20 cellular contexts compared by ENCODE assay signal in the genomic region with DNA sequence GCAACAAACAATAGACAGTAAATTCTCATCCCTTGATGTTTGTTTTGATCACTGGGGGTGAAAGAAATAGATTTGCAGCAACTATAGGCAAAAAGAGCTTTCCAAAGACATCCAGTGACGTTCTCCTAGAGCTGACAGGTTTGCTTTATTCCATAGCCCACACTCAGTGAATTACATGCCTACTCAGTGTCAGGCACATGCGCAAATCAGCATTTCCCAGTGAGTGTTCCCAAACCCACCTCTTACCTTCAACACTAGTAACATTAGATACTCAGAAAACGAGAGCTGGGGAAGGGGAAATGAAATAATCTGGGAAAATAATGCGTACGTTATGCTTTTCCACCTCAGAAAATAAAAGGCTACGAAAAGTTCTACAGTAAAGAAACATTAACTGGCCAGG.
A peak's percentile ranks its signal among the peaks of the same experiment; 100 is the strongest.
DNase-seq lines count a peak whose midpoint lies in the region; ATAC-seq and TF ChIP-seq lines count a peak whose summit lies in the region.
"Had no signal": no experiment of that assay in that cellular context is flagged by ENCODE, and none has a peak within 500 bp of the region (broad histone marks: within the 10 kb centered on the region; RNA-seq: fewer than 3 reads in every experiment).

No MANE protein-coding gene starts in this region.

- in situ Hi-C loops in gastrocnemius medialis (cut with MboI; ENCODE audit: low sequenced_read_pairs in 4 of 4), result no loop called here

- H3K4me1 ChIP-seq in heart right ventricle, result peaks cover 0 to 71% (median 45%) of the 10 kb centered on the region in 9 donors
- H3K4me1 ChIP-seq in gastrocnemius medialis, result peaks cover 39 to 57% of the 10 kb centered on the region in 2 donors
- H3K4me1 ChIP-seq in tibial nerve, result peaks cover 0 to 36% (median 11%) of the 10 kb centered on the region in 4 donors

- H3K27me3 ChIP-seq in heart right ventricle (no peaks in the 10 kb centered on the region), dorsolateral prefrontal cortex (no peaks in the 10 kb centered on the region), gastrocnemius medialis (no peaks in the 10 kb centered on the region), tibial nerve (no peaks in the 10 kb centered on the region)
- H3K27me3 ChIP-seq: ovary had no signal

- WGBS in heart right ventricle, 2 donors, result 75 to 79% methylated on average over 6 of the region's 6 CpGs
- 82 to 85% methylated on average over 6 of the region's 6 CpGs for WGBS in tibial nerve, 2 donors

- no peaks in the 10 kb centered on the region for H3K9me3 ChIP-seq in heart right ventricle
- H3K9me3 ChIP-seq in gastrocnemius medialis, result no peaks in the 10 kb centered on the region
- no peaks in the 10 kb centered on the region for H3K9me3 ChIP-seq in tibial nerve
- H3K9me3 ChIP-seq: ovary had no signal

- no peak for TF ChIP-seq CTCF in heart right ventricle (IDR thresholded peaks at IDR 0.05)
- TF ChIP-seq CTCF in dorsolateral prefrontal cortex (IDR thresholded peaks at IDR 0.05 in 54 of 56, conservative IDR thresholded peaks at IDR 0.05 in 2 of 56; ENCODE audit: low read depth in 1 of 56, partially characterized antibody in 56 of 56), result no peak
- TF ChIP-seq CTCF in gastrocnemius medialis (IDR thresholded peaks at IDR 0.05 in 4 of 5, conservative IDR thresholded peaks at IDR 0.05 in 1 of 5), result no peak
- no peak for TF ChIP-seq CTCF in tibial nerve (IDR thresholded peaks at IDR 0.05)

- no peak for TF ChIP-seq EP300 in tibial nerve (IDR thresholded peaks at IDR 0.05)

- TF ChIP-seq POLR2A in gastrocnemius medialis (IDR thresholded peaks at IDR 0.05) (no peak), tibial nerve (IDR thresholded peaks at IDR 0.05) (no peak)

- intact Hi-C loops in heart right ventricle (cut with DNase I), result loop anchor here in 1 of 10 donors (5.0 kb wide), 1 partner anchor 59 kb away; no protein-coding TSS in a partner anchor
- intact Hi-C loops in left ventricle myocardium superior (cut with micrococcal nuclease), result no loop called here
- intact Hi-C loops in dorsolateral prefrontal cortex (cut with DNase I), result loop anchor here in 1 of 2 donors (5.0 kb wide), 1 partner anchor 91 kb away; no protein-coding TSS in a partner anchor
- intact Hi-C loops in gastrocnemius medialis (cut with DNase I; ENCODE audit: low total_unique reads), result no loop called here

- peak overlapping the region in 7 of 10 donors; percentile 28 to 62 (median 51) for H3K27ac ChIP-seq in heart right ventricle
- H3K27ac ChIP-seq in dorsolateral prefrontal cortex, result peak overlapping the region in 45 of 59 donors; percentile 0 to 68 (median 43)
- H3K27ac ChIP-seq in gastrocnemius medialis, result peak overlapping the region; percentile 50 to 66 (median 62)
- peak overlapping the region in 2 of 4 donors; percentile 14 to 28 for H3K27ac ChIP-seq in tibial nerve
- H3K27ac ChIP-seq: SK-N-MC had no signal

- DNase-seq in heart right ventricle (no peak), left ventricle myocardium superior (no peak), dorsolateral prefrontal cortex (no peak), gastrocnemius medialis (no peak), SHP77 treated with DMSO at 0.1 percent for 48 hours (lab: John Stamatoyannopoulos, UW) (no peak), tibial nerve (ENCODE audit: low spot score in 2 of 2) (no peak)
- no peak for DNase-seq in stimulated activated CD8-positive, alpha-beta memory T cell treated with anti-CD3 and anti-CD28 coated beads, Interleukin-4, amount 100 ng/mL, for 48 hours
- DNase-seq: activated CD4-positive, CD25-positive, alpha-beta regulatory T cell; activated T-cell treated with anti-CD3 and anti-CD28 coated beads, Interleukin-2, amount 50 U/mL, for 48 hours; cerebellar nuclear complex; mesendoderm; NCI-H2107; NCI-H345; NCI-H748 treated with DMSO at 0.1 percent for 48 hours; ovary; RPMI8226; T-helper 1 cell had no signal

- H3K4me3 ChIP-seq in heart right ventricle (no peak overlapping the region), dorsolateral prefrontal cortex (no peak overlapping the region), gastrocnemius medialis (no peak overlapping the region), tibial nerve (no peak overlapping the region)
- H3K4me3 ChIP-seq: ovary, SK-N-MC had no signal

- H3K36me3 ChIP-seq in heart right ventricle, result peaks cover 0 to 21% (median 3%) of the 10 kb centered on the region in 9 donors
- H3K36me3 ChIP-seq in gastrocnemius medialis, result no peaks in the 10 kb centered on the region
- no peaks in the 10 kb centered on the region for H3K36me3 ChIP-seq in tibial nerve
- H3K36me3 ChIP-seq: ovary had no signal

- no peak for ATAC-seq in heart right ventricle
- ATAC-seq in left ventricle myocardium superior, result no peak
- no peak for ATAC-seq in gastrocnemius medialis
- no peak for ATAC-seq in GM21529 (IDR thresholded peaks at IDR 0.05; ENCODE audit: unreplicated experiment)
- ATAC-seq: left lobe of liver had no signal
